In genomic region chrX:15441464-15441863, GRCh38 we compare ENCODE assay signal across 15 cellular contexts. TPM values are rescaled to one million over a fixed set of nuclear protein-coding genes. Genes with fewer than 3 reads are reported as not detected.
"Had no signal": no experiment of that assay in that cellular context is flagged by ENCODE, and none has a peak within 500 bp of the region (broad histone marks: within the 10 kb centered on the region; RNA-seq: fewer than 3 reads in every experiment).

No MANE protein-coding gene starts in this region.

- DNase-seq: activated effector memory CD4-positive, alpha-beta T cell treated with Interleukin-2 at 50 U/mL for 16 hours; activated naive CD8-positive, alpha-beta T cell treated with anti-CD3 and anti-CD28 coated beads for 36 hours; activated T-cell treated with anti-CD3 and anti-CD28 coated beads, Interleukin-2, amount 50 U/mL, for 24 hours; endodermal cell; erythroblast; immature natural killer cell; natural killer cell; psoas muscle; stimulated activated CD4-positive, alpha-beta T cell treated with anti-CD3 and anti-CD28 coated beads, Interleukin-4, amount 100 ng/mL, for 1 hour; stimulated activated CD8-positive, alpha-beta memory T cell treated with anti-CD3 and anti-CD28 coated beads, Interleukin-4, amount 100 ng/mL, for 48 hours; stimulated activated naive CD8-positive, alpha-beta T cell treated with anti-CD3 and anti-CD28 coated beads, Interleukin-15, Interleukin-2, amounts not matched to agents 100 U/mL and 50 U/mL, for 24 hours had no signal

- H3K4me1 ChIP-seq: psoas muscle, suprapubic skin had no signal

- H3K27ac ChIP-seq: psoas muscle, suprapubic skin had no signal

- H3K4me1 Mint-ChIP-seq: activated naive CD8-positive, alpha-beta T cell treated with anti-CD3 and anti-CD28 coated beads for 36 hours; immature natural killer cell; natural killer cell had no signal

- H3K27ac Mint-ChIP-seq: activated naive CD8-positive, alpha-beta T cell treated with anti-CD3 and anti-CD28 coated beads for 36 hours; activated T-cell treated with anti-CD3 and anti-CD28 coated beads, Interleukin-2, amount 50 U/mL, for 24 hours; endodermal cell; immature natural killer cell; natural killer cell; type B pancreatic cell had no signal

- H3K9me3 Mint-ChIP-seq: activated naive CD8-positive, alpha-beta T cell treated with anti-CD3 and anti-CD28 coated beads for 36 hours; activated T-cell treated with anti-CD3 and anti-CD28 coated beads, Interleukin-2, amount 50 U/mL, for 24 hours; endodermal cell; natural killer cell had no signal

- H3K27me3 Mint-ChIP-seq: type B pancreatic cell had no signal

- H3K4me3 ChIP-seq: psoas muscle, suprapubic skin had no signal

- H3K9me3 ChIP-seq: psoas muscle, suprapubic skin had no signal

- H3K4me3 Mint-ChIP-seq: activated naive CD8-positive, alpha-beta T cell treated with anti-CD3 and anti-CD28 coated beads for 36 hours; activated T-cell treated with anti-CD3 and anti-CD28 coated beads, Interleukin-2, amount 50 U/mL, for 24 hours; endodermal cell; immature natural killer cell; natural killer cell; type B pancreatic cell had no signal

- ATAC-seq: natural killer cell; stimulated activated naive CD8-positive, alpha-beta T cell treated with anti-CD3 and anti-CD28 coated beads, Interleukin-15, Interleukin-2, amounts not matched to agents 100 U/mL and 50 U/mL, for 24 hours had no signal

- H3K27me3 ChIP-seq: suprapubic skin had no signal

- H3K36me3 Mint-ChIP-seq: activated naive CD8-positive, alpha-beta T cell treated with anti-CD3 and anti-CD28 coated beads for 36 hours; immature natural killer cell; natural killer cell had no signal

- H3K36me3 ChIP-seq: suprapubic skin had no signal

RNA-seq across cellular contexts. Expression of gene PIR, which starts 51.7 kb away (rescaled TPM):
- total RNA-seq: mononuclear cell had no signal

RNA-seq across cellular contexts. Expression of gene VEGFD, which starts 57.3 kb away (rescaled TPM):
- total RNA-seq: activated naive CD8-positive, alpha-beta T cell treated with anti-CD3 and anti-CD28 coated beads for 36 hours; mononuclear cell; natural killer cell; T-helper 2 cell treated with Interferon-gamma antibody and Interleukin-4, amounts not matched to agents 100 ng/mL and 5 ng/mL, for 36 hours had no signal

RNA-seq across cellular contexts. Expression of gene BMX, which starts 59.1 kb away (rescaled TPM):
- total RNA-seq: activated naive CD8-positive, alpha-beta T cell treated with anti-CD3 and anti-CD28 coated beads for 36 hours; endodermal cell; T-helper 2 cell treated with Interferon-gamma antibody and Interleukin-4, amounts not matched to agents 100 ng/mL and 5 ng/mL, for 36 hours had no signal
